Comparison of ENCODE assay signal across 26 cellular contexts in genomic region chr2:129866391-129866790, GRCh38.
DNase-seq lines count a peak whose midpoint lies in the region; ATAC-seq and TF ChIP-seq lines count a peak whose summit lies in the region.
"Had no signal": no experiment of that assay in that cellular context is flagged by ENCODE, and none has a peak within 500 bp of the region (broad histone marks: within the 10 kb centered on the region; RNA-seq: fewer than 3 reads in every experiment).

No MANE protein-coding gene starts in this region.

- no peaks in the 10 kb centered on the region for H3K4me1 Mint-ChIP-seq in T-helper 17 cell
- H3K4me1 Mint-ChIP-seq in mesothelial cell of epicardium = peaks cover 33% of the 10 kb centered on the region
- no peaks in the 10 kb centered on the region for H3K4me1 Mint-ChIP-seq in stimulated activated memory B cell treated with anti-CD40 and anti-IgM and Interleukin-4, amounts not matched to agents 10 μg/mL and 1 μg/mL and 100 μg/mL, for 72 hours
- H3K4me1 Mint-ChIP-seq: B cell had no signal

- H3K9me3 Mint-ChIP-seq in mesothelial cell of epicardium = no peaks in the 10 kb centered on the region
- no peaks in the 10 kb centered on the region for H3K9me3 Mint-ChIP-seq in stimulated activated memory B cell treated with anti-CD40 and anti-IgM and Interleukin-4, amounts not matched to agents 10 μg/mL and 1 μg/mL and 100 μg/mL, for 72 hours
- H3K9me3 Mint-ChIP-seq: CD4-positive, alpha-beta T cell; CD8-positive, alpha-beta T cell had no signal

- no peaks in the 10 kb centered on the region for H3K36me3 Mint-ChIP-seq in T-helper 17 cell (ENCODE audit: low read depth)
- H3K36me3 Mint-ChIP-seq in mesothelial cell of epicardium = peaks cover 4% of the 10 kb centered on the region
- H3K36me3 Mint-ChIP-seq in stimulated activated memory B cell treated with anti-CD40 and anti-IgM and Interleukin-4, amounts not matched to agents 10 μg/mL and 1 μg/mL and 100 μg/mL, for 72 hours = no peaks in the 10 kb centered on the region
- H3K36me3 Mint-ChIP-seq: CD8-positive, alpha-beta T cell had no signal

- no peaks in the 10 kb centered on the region for H3K4me1 ChIP-seq in testis
- H3K4me1 ChIP-seq: A549, Caco-2 had no signal

- WGBS in testis, 2 donors = 65 to 86% methylated on average over 3 of the region's 3 CpGs

- TF ChIP-seq CTCF in mesothelial cell of epicardium (IDR thresholded peaks at IDR 0.05; ENCODE audit: unreplicated experiment) (no peak), testis (IDR thresholded peaks at IDR 0.05) (no peak)

- H3K27ac Mint-ChIP-seq in T-helper 17 cell = peak overlapping the region; percentile 56
- peak overlapping the region; percentile 43 for H3K27ac Mint-ChIP-seq in mesothelial cell of epicardium
- H3K27ac Mint-ChIP-seq in stimulated activated memory B cell treated with anti-CD40 and anti-IgM and Interleukin-4, amounts not matched to agents 10 μg/mL and 1 μg/mL and 100 μg/mL, for 72 hours = no peak overlapping the region
- H3K27ac Mint-ChIP-seq: B cell; CD4-positive, alpha-beta T cell; CD8-positive, alpha-beta T cell had no signal

- intact Hi-C loops in head of caudate nucleus (cut with DNase I) = no loop called here
- intact Hi-C loops in testis (cut with DNase I; ENCODE audit: low total_unique reads) = no loop called here

- no peaks in the 10 kb centered on the region for H3K27me3 ChIP-seq in testis
- H3K27me3 ChIP-seq: BLaER1 treated with 17β-estradiol and CSF1 and Interleukin-3, amounts not matched to agents 10 nM and 100 nM had no signal

- H3K4me3 ChIP-seq in testis = no peak overlapping the region
- H3K4me3 ChIP-seq: A549; BLaER1 treated with 17β-estradiol and CSF1 and Interleukin-3, amounts not matched to agents 10 nM and 100 nM; GM12878 had no signal

- no peaks in the 10 kb centered on the region for H3K36me3 ChIP-seq in testis (ENCODE audit: low read depth, missing control alignments)
- H3K36me3 ChIP-seq: BLaER1 treated with 17β-estradiol and CSF1 and Interleukin-3, amounts not matched to agents 10 nM and 100 nM had no signal

- no peak overlapping the region for H3K27ac ChIP-seq in testis
- H3K27ac ChIP-seq: A549; BLaER1 treated with 17β-estradiol and CSF1 and Interleukin-3, amounts not matched to agents 10 nM and 100 nM; C4-2B had no signal

- H3K27me3 Mint-ChIP-seq in T-helper 17 cell (peaks cover 9% of the 10 kb centered on the region), mesothelial cell of epicardium (ENCODE audit: low read depth) (no peaks in the 10 kb centered on the region)
- H3K27me3 Mint-ChIP-seq in stimulated activated memory B cell treated with anti-CD40 and anti-IgM and Interleukin-4, amounts not matched to agents 10 μg/mL and 1 μg/mL and 100 μg/mL, for 72 hours = peaks cover 20% of the 10 kb centered on the region

- DNase-seq in T-helper 17 cell (no peak), head of caudate nucleus (peak in 29 of 42 donors; percentile 25 to 81 (median 49)), mesothelial cell of epicardium (ENCODE audit: low spot score in 2 of 2, unreplicated experiment in 2 of 2) (no peak), testis (peak; percentile 42), A172 (ENCODE audit: low spot score) (no peak), D341Med (ENCODE audit: low spot score) (no peak), NOMO-1 treated with dmso at 0.1 percent for 144 hours (lab: John Stamatoyannopoulos, UW; ENCODE audit: unreplicated experiment) (no peak)
- DNase-seq: 8988T; AML-193; Caco-2; Calu3; CD4-positive, alpha-beta T cell; CD8-positive, alpha-beta T cell; DMS 273 treated with DMSO at 0.1 percent for 48 hours; DMS153; DMS53; DMS79; DND-41; EL; GDM1 had no signal

- no peak for TF ChIP-seq POLR2A in testis (IDR thresholded peaks at IDR 0.05)

- no peaks in the 10 kb centered on the region for H3K9me3 ChIP-seq in T-helper 17 cell (ENCODE audit: control insufficient read depth, low read length, poor library complexity, severe bottlenecking)
- no peaks in the 10 kb centered on the region for H3K9me3 ChIP-seq in testis
- H3K9me3 ChIP-seq: A549; BLaER1 treated with 17β-estradiol and CSF1 and Interleukin-3, amounts not matched to agents 10 nM and 100 nM; Caco-2 had no signal

- ATAC-seq in T-helper 17 cell = no peak
- ATAC-seq in stimulated activated memory B cell treated with anti-CD40 and anti-IgM and Interleukin-4, amounts not matched to agents 10 μg/mL and 1 μg/mL and 100 μg/mL, for 72 hours = no peak
- ATAC-seq: A549; CD8-positive, alpha-beta T cell; GM12878 had no signal

- H3K4me3 Mint-ChIP-seq in T-helper 17 cell (no peak overlapping the region), mesothelial cell of epicardium (no peak overlapping the region)
- H3K4me3 Mint-ChIP-seq in stimulated activated memory B cell treated with anti-CD40 and anti-IgM and Interleukin-4, amounts not matched to agents 10 μg/mL and 1 μg/mL and 100 μg/mL, for 72 hours = no peak overlapping the region
- H3K4me3 Mint-ChIP-seq: B cell; CD4-positive, alpha-beta T cell; CD8-positive, alpha-beta T cell had no signal

Comparison
In these comparisons a context has a peak if more than half of its experiments do, and no peak if none do; other contexts are left out.
1. DNase-seq: peak in head of caudate nucleus (29 of 42) and testis (single experiment); none in T-helper 17 cell (0 of 3), mesothelial cell of epicardium (0 of 2), A172 (single experiment), D341Med (single experiment) and NOMO-1 treated with dmso at 0.1 percent for 144 hours (single experiment).